1 cellular context compared by ENCODE assay signal in genomic region chr1:39346876-39347275, GRCh38.
TF ChIP-seq lines count a peak whose summit lies in the region.

No MANE protein-coding gene starts in this region.

TF ChIP-seq in GM12878, 131 proteins besides CTCF, POLR2A, EP300 and RAD21 (continued from another document):
- TF ChIP-seq BCLAF1 (IDR thresholded peaks at IDR 0.05) (no peak), LARP7 (IDR thresholded peaks at IDR 0.05) (no peak), POU2F2 (IDR thresholded peaks at IDR 0.05; ENCODE audit: borderline replicate concordance, low read depth, low read length) (no peak), YY1 (IDR thresholded peaks at IDR 0.05; ENCODE audit: low read depth, low read length) (no peak), CBFB (IDR thresholded peaks at IDR 0.05; ENCODE audit: low read depth) (no peak), ZNF24 (IDR thresholded peaks at IDR 0.05) (no peak), CBX5 (IDR thresholded peaks at IDR 0.05; ENCODE audit: low read depth) (no peak), ZBED1 (IDR thresholded peaks at IDR 0.05; ENCODE audit: borderline replicate concordance) (no peak), MAX (IDR thresholded peaks at IDR 0.05; ENCODE audit: low read depth, low read length) (no peak), PML (IDR thresholded peaks at IDR 0.05; ENCODE audit: low read length) (no peak), STAT1 (conservative IDR thresholded peaks at IDR 0.05) (no peak), FOXM1 (IDR thresholded peaks at IDR 0.05; ENCODE audit: low read depth, low read length) (no peak)
- TF ChIP-seq, protein P1, sequence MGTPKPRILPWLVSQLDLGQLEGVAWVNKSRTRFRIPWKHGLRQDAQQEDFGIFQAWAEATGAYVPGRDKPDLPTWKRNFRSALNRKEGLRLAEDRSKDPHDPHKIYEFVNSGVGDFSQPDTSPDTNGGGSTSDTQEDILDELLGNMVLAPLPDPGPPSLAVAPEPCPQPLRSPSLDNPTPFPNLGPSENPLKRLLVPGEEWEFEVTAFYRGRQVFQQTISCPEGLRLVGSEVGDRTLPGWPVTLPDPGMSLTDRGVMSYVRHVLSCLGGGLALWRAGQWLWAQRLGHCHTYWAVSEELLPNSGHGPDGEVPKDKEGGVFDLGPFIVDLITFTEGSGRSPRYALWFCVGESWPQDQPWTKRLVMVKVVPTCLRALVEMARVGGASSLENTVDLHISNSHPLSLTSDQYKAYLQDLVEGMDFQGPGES (IDR thresholded peaks at IDR 0.05) = no peak
- TF ChIP-seq, protein P2, sequence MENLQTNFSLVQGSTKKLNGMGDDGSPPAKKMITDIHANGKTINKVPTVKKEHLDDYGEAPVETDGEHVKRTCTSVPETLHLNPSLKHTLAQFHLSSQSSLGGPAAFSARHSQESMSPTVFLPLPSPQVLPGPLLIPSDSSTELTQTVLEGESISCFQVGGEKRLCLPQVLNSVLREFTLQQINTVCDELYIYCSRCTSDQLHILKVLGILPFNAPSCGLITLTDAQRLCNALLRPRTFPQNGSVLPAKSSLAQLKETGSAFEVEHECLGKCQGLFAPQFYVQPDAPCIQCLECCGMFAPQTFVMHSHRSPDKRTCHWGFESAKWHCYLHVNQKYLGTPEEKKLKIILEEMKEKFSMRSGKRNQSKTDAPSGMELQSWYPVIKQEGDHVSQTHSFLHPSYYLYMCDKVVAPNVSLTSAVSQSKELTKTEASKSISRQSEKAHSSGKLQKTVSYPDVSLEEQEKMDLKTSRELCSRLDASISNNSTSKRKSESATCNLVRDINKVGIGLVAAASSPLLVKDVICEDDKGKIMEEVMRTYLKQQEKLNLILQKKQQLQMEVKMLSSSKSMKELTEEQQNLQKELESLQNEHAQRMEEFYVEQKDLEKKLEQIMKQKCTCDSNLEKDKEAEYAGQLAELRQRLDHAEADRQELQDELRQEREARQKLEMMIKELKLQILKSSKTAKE (IDR thresholded peaks at IDR 0.05; ENCODE audit: low read depth, poor library complexity, severe bottlenecking) = no peak
